ENCODE assay signal across 5 cellular contexts in the genomic region with DNA sequence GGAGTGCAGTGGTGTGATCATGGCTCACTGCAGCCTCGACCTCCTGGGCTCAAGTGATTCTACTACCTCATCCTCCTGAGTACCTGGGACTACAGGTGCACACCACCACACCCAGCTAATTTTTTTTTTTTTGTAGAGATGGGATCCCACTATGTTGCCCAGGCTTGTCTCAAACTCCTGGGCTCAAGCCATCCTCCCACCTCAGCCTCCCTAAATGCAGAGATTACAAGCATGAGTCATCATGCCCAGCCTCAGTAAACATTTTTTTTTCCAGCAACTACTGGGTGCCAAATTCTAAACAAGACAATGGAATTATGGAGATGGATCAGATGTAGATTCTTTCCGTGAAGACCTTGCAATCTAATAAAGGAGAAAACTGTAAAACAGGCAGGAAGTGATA. TPM values are rescaled to one million over a fixed set of nuclear protein-coding genes. Genes with fewer than 3 reads are reported as not detected.
"Had no signal": no experiment of that assay in that cellular context is flagged by ENCODE, and none has a peak within 500 bp of the region (broad histone marks: within the 10 kb centered on the region; RNA-seq: fewer than 3 reads in every experiment).

No MANE protein-coding gene starts in this region.

RNA-seq across cellular contexts. Expression of gene KCNJ10, which starts 19.8 kb away (rescaled TPM):
- total RNA-seq: HT1080, LHCN-M2, SJSA1 had no signal
- polyA plus RNA-seq: IgD-negative memory B cell had no signal

RNA-seq across cellular contexts. Expression of gene KCNJ9, which starts 31.2 kb away (rescaled TPM):
- total RNA-seq: HT1080, LHCN-M2, Right ventricle myocardium superior, SJSA1 had no signal
- polyA plus RNA-seq: IgD-negative memory B cell had no signal
